Comparison of ENCODE assay signal across 35 cellular contexts in the genomic region with DNA sequence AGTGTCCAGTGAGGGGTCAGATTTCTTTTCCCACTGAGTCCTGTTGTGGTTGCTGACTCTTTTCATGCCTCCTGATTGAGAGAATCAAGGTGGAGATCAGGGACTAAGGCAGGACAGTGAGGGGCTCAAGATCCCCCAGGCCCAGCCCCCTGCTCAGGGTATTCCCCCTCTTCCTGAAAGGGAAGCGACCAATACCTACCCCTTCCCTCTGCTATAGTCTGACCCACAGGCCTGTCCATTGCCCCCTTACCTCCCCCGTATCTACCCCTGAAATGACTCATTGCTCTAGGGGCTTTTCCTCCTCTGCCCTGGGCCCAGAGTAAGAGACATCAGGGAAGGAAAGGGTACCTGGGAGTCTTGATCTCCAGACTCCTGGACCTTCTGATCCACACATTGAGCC.
"Had no signal": no experiment of that assay in that cellular context is flagged by ENCODE, and none has a peak within 500 bp of the region (broad histone marks: within the 10 kb centered on the region; RNA-seq: fewer than 3 reads in every experiment).

No MANE protein-coding gene starts in this region.

- H3K36me3 ChIP-seq: MG63 had no signal

- H3K9me3 ChIP-seq: MG63 had no signal

- H3K4me3 ChIP-seq: MG63 had no signal

- H3K27me3 ChIP-seq: MG63 had no signal

- DNase-seq: Karpas-422, Kasumi-1, MG63, MM.1S, MV-4-11, NCI-H1048, NCI-H1092, NCI-H1092 treated with DMSO at 0.1 percent for 48 hours, NCI-H1105, NCI-H1105 treated with DMSO at 0.1 percent for 48 hours, NCI-H1417, NCI-H1417 treated with DMSO at 0.1 percent for 48 hours, NCI-H1436, NCI-H1436 treated with DMSO at 0.1 percent for 48 hours, NCI-H146, NCI-H1694, NCI-H1694 treated with DMSO at 0.1 percent for 48 hours, NCI-H187, NCI-H187 treated with DMSO at 0.1 percent for 48 hours, NCI-H1930, NCI-H2029, NCI-H2029 treated with DMSO at 0.1 percent for 48 hours, NCI-H2081, NCI-H2081 treated with DMSO at 0.1 percent for 48 hours, NCI-H2107, NCI-H2171, NCI-H2227 treated with DMSO at 0.1 percent for 48 hours, NCI-H226, NCI-H345, NCI-H446, NCI-H446 treated with DMSO at 0.1 percent for 48 hours, NCI-H510A, NCI-H510A treated with DMSO at 0.1 percent for 48 hours, NCI-H524, NCI-H524 treated with DMSO at 0.1 percent for 48 hours had no signal
